8 cellular contexts compared by ENCODE assay signal in the genomic region with DNA sequence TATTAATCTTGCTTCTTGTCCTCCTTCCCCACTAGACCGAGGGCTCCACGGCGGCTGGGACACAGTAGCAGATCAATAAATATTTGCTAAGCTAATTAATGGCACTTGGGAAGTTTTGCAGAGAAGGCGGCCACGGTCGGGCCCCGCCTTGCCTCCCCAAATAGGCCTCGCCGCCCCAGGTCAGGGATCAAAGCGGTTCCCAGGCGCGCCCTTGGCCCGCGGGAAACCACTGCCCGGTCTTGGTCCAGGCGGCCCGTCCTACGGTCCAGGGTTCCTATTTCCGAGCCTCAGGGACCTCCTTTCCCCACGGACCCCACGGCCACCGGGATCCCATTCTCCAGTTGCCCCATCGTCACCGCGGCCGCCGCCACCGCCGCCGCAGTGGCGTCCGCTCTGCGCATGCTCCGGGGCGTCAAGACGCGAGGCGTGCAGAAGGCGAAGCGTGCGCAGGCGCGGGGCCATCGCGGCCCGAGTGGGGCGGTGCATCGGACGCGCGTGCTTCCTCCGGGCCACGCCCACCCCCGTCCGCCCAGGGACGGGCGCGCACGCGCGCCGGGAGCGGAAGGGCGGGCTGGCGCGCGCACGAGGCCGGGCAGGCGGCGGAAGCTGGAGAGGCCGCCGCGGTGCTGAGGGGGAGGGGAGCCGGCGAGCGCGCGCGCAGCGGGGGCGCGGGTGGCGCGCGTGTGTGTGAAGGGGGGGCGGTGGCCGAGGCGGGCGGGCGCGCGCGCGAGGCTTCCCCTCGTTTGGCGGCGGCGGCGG. TPM values are rescaled to one million over a fixed set of nuclear protein-coding genes. Genes with fewer than 3 reads are reported as not detected.
DNase-seq lines count a peak whose midpoint lies in the region; ATAC-seq and TF ChIP-seq lines count a peak whose summit lies in the region.

A gene (plus strand): TSS at position 717 of the 759 bp plus-strand sequence. CDS start 23,122 bp downstream, outside the sequence.

- H3K4me1 ChIP-seq in Peyer's patch (peaks cover 0 to 27% (median 12%) of the 10 kb centered on the region in 4 donors), muscle layer of colon (ENCODE audit: insufficient read depth, low read length) (peaks cover 12% of the 10 kb centered on the region)

- peak within 1 kb of the TSS; percentile 65 to 97 (median 88) for H3K4me3 ChIP-seq in Peyer's patch
- peak within 1 kb of the TSS; percentile 85 to 87 for H3K4me3 ChIP-seq in muscle layer of colon (ENCODE audit: low read depth in 1 of 2, low read length in 2 of 2)

- H3K27ac ChIP-seq in KOPT-K1 (ENCODE audit: low read depth, low read length, poor library complexity, severe bottlenecking) (peak within 1 kb of the TSS; percentile 95), Peyer's patch (peak within 1 kb of the TSS; percentile 88 to 96 (median 92)), muscle layer of colon (ENCODE audit: low read depth, low read length) (peak within 1 kb of the TSS; percentile 87)

- H3K27me3 ChIP-seq in Peyer's patch (no peaks in the 10 kb centered on the region), muscle layer of colon (ENCODE audit: control insufficient read depth in 1 of 2, insufficient read depth in 2 of 2, low read length in 2 of 2) (no peaks in the 10 kb centered on the region)

- DNase-seq in DMS153 treated with DMSO at 0.1 percent for 48 hours (lab: John Stamatoyannopoulos, UW; ENCODE audit: unreplicated experiment): peak; percentile 91
- peak; percentile 93 to 99 (median 98) for DNase-seq in Peyer's patch
- DNase-seq in activated T-cell treated with anti-CD3 and anti-CD28 coated beads, Interleukin-2, amount 50 U/mL, for 48 hours: peak; percentile 97 to 99
- peak; percentile 96 to 98 for DNase-seq in stimulated activated CD8-positive, alpha-beta memory T cell treated with anti-CD3 and anti-CD28 coated beads, Interleukin-7, amount 100 ng/mL, for 1 hour (ENCODE audit: low read depth in 2 of 2)

- peaks cover 13% of the 10 kb centered on the region; the same call in 1 of the 2 replicates for H3K36me3 ChIP-seq in KOPT-K1 (ENCODE audit: insufficient read depth, low read length)
- no peaks in the 10 kb centered on the region for H3K36me3 ChIP-seq in Peyer's patch
- no peaks in the 10 kb centered on the region for H3K36me3 ChIP-seq in muscle layer of colon (ENCODE audit: insufficient read depth, low read length)

- no peak for TF ChIP-seq CTCF in Peyer's patch (IDR thresholded peaks at IDR 0.05)

- H3K9me3 ChIP-seq in KOPT-K1 (ENCODE audit: insufficient read depth, low read length, poor library complexity, severe bottlenecking): no peaks in the 10 kb centered on the region
- no peaks in the 10 kb centered on the region for H3K9me3 ChIP-seq in Peyer's patch
- no peaks in the 10 kb centered on the region for H3K9me3 ChIP-seq in muscle layer of colon (ENCODE audit: low read length)

- TF ChIP-seq POLR2A in Peyer's patch (IDR thresholded peaks at IDR 0.05): peak; percentile 88 to 92

- ATAC-seq in GM21723 (IDR thresholded peaks at IDR 0.05; ENCODE audit: unreplicated experiment) (peak; percentile 60), esophagus mucosa (peak; percentile 94)

- H3K9ac ChIP-seq in muscle layer of colon (ENCODE audit: low read length): peak within 1 kb of the TSS; percentile 77

RNA-seq across cellular contexts. Expression of the gene that starts here (rescaled TPM):
- total RNA-seq in Peyer's patch (100 to 1,000 TPM in 2 of 4 donors, 10 to 100 TPM in 2; 68.3 to 208 (median 114) TPM), esophagus mucosa (93.2 TPM)

Comparison
In these comparisons a context has a peak if more than half of its experiments do, and no peak if none do; other contexts are left out.
1. Peak in every context shown above with its lines: DNase-seq, ATAC-seq, H3K4me3 ChIP-seq and H3K27ac ChIP-seq.